In the genomic region with DNA sequence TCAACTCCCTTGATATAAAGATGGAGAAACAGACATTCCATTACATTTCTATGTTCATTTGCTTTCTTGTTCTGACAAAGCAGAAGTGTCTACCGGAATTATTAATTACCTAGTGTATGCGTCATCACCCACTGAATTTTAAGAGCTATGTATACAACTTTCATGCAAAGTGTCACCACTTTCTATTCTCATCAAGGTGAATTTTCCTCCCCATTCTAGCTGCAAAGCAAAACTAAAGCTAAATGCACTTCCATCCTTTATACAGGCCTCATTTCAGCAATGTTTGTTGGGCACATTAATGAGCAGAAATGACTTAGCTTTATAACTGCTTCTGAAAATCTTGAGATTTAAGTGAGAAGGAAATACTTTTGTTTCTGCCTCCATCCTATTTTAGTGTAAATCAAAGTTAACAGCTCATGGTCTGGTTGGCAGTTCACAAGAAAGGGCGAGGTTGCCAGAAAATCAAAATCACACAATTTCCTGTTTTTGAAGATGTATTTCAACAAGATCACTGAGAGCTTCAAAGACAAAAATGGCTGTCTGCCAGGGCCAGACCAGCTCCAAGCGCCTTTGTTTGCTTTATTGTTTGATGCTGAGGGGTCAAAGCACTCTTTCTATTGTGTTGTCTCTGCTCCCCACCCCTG, we compare ENCODE assay signal across 1 cellular context.
TF ChIP-seq lines count a peak whose summit lies in the region.

No MANE protein-coding gene starts in this region.

TF ChIP-seq in GM12878, 131 proteins besides CTCF, POLR2A, EP300 and RAD21 (continued from another document):
- TF ChIP-seq ZBTB40 (IDR thresholded peaks at IDR 0.05; ENCODE audit: borderline replicate concordance), result no peak
- TF ChIP-seq PKNOX1 (IDR thresholded peaks at IDR 0.05), result peak; percentile 78
- peak in 1 of 2 experiments; percentile 59; a peak in 1 of 4 replicates for TF ChIP-seq ETV6 (conservative IDR thresholded peaks at IDR 0.05 in 1 of 2, IDR thresholded peaks at IDR 0.05 in 1 of 2; ENCODE audit: borderline replicate concordance in 1 of 2, low read depth in 1 of 2)
- no peak for TF ChIP-seq SMARCA5 (IDR thresholded peaks at IDR 0.05)
- peak in 1 of 2 experiments; percentile 39; a peak in 2 of 4 replicates for TF ChIP-seq BHLHE40 (IDR thresholded peaks at IDR 0.05; ENCODE audit: borderline replicate concordance in 1 of 2, low read depth in 2 of 2, low read length in 1 of 2)
- peak; percentile 42; the same call in 1 of the 2 replicates for TF ChIP-seq SPI1 (IDR thresholded peaks at IDR 0.05; ENCODE audit: borderline replicate concordance, insufficient read depth, low read depth, low read length)
- no peak for TF ChIP-seq MYC (IDR thresholded peaks at IDR 0.05; ENCODE audit: insufficient read depth, insufficient read length, insufficient replicate concordance, low read length, severe bottlenecking)
- TF ChIP-seq SIN3A (IDR thresholded peaks at IDR 0.05; ENCODE audit: low read depth, low read length), result no peak
- TF ChIP-seq CBX3 (IDR thresholded peaks at IDR 0.05; ENCODE audit: borderline replicate concordance, low read depth), result no peak
- TF ChIP-seq KLF5 (IDR thresholded peaks at IDR 0.05; ENCODE audit: partially characterized antibody), result no peak
- TF ChIP-seq MTA2 (IDR thresholded peaks at IDR 0.05; ENCODE audit: low read depth), result peak; percentile 92
- no peak for TF ChIP-seq STAT1 (conservative IDR thresholded peaks at IDR 0.05)
- no peak for TF ChIP-seq RB1 (IDR thresholded peaks at IDR 0.05; ENCODE audit: borderline replicate concordance)
- peak; percentile 61 for TF ChIP-seq RUNX3 (IDR thresholded peaks at IDR 0.05; ENCODE audit: low read length)
- TF ChIP-seq, protein P1, sequence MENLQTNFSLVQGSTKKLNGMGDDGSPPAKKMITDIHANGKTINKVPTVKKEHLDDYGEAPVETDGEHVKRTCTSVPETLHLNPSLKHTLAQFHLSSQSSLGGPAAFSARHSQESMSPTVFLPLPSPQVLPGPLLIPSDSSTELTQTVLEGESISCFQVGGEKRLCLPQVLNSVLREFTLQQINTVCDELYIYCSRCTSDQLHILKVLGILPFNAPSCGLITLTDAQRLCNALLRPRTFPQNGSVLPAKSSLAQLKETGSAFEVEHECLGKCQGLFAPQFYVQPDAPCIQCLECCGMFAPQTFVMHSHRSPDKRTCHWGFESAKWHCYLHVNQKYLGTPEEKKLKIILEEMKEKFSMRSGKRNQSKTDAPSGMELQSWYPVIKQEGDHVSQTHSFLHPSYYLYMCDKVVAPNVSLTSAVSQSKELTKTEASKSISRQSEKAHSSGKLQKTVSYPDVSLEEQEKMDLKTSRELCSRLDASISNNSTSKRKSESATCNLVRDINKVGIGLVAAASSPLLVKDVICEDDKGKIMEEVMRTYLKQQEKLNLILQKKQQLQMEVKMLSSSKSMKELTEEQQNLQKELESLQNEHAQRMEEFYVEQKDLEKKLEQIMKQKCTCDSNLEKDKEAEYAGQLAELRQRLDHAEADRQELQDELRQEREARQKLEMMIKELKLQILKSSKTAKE (IDR thresholded peaks at IDR 0.05; ENCODE audit: low read depth, poor library complexity, severe bottlenecking), result peak; percentile 89
- TF ChIP-seq NR2F1 (conservative IDR thresholded peaks at IDR 0.05), result no peak
- no peak for TF ChIP-seq FOXK2 (IDR thresholded peaks at IDR 0.05)
- no peak for TF ChIP-seq SREBF2 (IDR thresholded peaks at IDR 0.05; ENCODE audit: low read length)
- TF ChIP-seq, protein P2, sequence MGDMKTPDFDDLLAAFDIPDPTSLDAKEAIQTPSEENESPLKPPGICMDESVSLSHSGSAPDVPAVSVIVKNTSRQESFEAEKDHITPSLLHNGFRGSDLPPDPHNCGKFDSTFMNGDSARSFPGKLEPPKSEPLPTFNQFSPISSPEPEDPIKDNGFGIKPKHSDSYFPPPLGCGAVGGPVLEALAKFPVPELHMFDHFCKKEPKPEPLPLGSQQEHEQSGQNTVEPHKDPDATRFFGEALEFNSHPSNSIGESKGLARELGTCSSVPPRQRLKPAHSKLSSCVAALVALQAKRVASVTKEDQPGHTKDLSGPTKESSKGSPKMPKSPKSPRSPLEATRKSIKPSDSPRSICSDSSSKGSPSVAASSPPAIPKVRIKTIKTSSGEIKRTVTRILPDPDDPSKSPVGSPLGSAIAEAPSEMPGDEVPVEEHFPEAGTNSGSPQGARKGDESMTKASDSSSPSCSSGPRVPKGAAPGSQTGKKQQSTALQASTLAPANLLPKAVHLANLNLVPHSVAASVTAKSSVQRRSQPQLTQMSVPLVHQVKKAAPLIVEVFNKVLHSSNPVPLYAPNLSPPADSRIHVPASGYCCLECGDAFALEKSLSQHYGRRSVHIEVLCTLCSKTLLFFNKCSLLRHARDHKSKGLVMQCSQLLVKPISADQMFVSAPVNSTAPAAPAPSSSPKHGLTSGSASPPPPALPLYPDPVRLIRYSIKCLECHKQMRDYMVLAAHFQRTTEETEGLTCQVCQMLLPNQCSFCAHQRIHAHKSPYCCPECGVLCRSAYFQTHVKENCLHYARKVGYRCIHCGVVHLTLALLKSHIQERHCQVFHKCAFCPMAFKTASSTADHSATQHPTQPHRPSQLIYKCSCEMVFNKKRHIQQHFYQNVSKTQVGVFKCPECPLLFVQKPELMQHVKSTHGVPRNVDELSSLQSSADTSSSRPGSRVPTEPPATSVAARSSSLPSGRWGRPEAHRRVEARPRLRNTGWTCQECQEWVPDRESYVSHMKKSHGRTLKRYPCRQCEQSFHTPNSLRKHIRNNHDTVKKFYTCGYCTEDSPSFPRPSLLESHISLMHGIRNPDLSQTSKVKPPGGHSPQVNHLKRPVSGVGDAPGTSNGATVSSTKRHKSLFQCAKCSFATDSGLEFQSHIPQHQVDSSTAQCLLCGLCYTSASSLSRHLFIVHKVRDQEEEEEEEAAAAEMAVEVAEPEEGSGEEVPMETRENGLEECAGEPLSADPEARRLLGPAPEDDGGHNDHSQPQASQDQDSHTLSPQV (IDR thresholded peaks at IDR 0.05), result 0 out of 2 replicates have a peak, but pooled peaks have one; percentile 48
- TF ChIP-seq SUPT20H (IDR thresholded peaks at IDR 0.05; ENCODE audit: borderline replicate concordance, control insufficient read depth, low read depth, low read length), result no peak
- TF ChIP-seq PBX3 (IDR thresholded peaks at IDR 0.05; ENCODE audit: insufficient replicate concordance, low read depth, low read length), result peak; percentile 33
- TF ChIP-seq, protein P3, sequence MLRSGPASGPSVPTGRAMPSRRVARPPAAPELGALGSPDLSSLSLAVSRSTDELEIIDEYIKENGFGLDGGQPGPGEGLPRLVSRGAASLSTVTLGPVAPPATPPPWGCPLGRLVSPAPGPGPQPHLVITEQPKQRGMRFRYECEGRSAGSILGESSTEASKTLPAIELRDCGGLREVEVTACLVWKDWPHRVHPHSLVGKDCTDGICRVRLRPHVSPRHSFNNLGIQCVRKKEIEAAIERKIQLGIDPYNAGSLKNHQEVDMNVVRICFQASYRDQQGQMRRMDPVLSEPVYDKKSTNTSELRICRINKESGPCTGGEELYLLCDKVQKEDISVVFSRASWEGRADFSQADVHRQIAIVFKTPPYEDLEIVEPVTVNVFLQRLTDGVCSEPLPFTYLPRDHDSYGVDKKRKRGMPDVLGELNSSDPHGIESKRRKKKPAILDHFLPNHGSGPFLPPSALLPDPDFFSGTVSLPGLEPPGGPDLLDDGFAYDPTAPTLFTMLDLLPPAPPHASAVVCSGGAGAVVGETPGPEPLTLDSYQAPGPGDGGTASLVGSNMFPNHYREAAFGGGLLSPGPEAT (IDR thresholded peaks at IDR 0.05; ENCODE audit: low read depth), result peak; percentile 73; the same call in 1 of the 2 replicates
- peak; percentile 89 for TF ChIP-seq IKZF2 (IDR thresholded peaks at IDR 0.05)
- TF ChIP-seq, protein P4, sequence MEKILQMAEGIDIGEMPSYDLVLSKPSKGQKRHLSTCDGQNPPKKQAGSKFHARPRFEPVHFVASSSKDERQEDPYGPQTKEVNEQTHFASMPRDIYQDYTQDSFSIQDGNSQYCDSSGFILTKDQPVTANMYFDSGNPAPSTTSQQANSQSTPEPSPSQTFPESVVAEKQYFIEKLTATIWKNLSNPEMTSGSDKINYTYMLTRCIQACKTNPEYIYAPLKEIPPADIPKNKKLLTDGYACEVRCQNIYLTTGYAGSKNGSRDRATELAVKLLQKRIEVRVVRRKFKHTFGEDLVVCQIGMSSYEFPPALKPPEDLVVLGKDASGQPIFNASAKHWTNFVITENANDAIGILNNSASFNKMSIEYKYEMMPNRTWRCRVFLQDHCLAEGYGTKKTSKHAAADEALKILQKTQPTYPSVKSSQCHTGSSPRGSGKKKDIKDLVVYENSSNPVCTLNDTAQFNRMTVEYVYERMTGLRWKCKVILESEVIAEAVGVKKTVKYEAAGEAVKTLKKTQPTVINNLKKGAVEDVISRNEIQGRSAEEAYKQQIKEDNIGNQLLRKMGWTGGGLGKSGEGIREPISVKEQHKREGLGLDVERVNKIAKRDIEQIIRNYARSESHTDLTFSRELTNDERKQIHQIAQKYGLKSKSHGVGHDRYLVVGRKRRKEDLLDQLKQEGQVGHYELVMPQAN (conservative IDR thresholded peaks at IDR 0.05), result no peak
- TF ChIP-seq JUNB (IDR thresholded peaks at IDR 0.05), result peak; percentile 88
- TF ChIP-seq CREB1 (IDR thresholded peaks at IDR 0.05; ENCODE audit: low read depth), result peak; percentile 84
